ENCODE assay signal across 17 cellular contexts in the genomic region with DNA sequence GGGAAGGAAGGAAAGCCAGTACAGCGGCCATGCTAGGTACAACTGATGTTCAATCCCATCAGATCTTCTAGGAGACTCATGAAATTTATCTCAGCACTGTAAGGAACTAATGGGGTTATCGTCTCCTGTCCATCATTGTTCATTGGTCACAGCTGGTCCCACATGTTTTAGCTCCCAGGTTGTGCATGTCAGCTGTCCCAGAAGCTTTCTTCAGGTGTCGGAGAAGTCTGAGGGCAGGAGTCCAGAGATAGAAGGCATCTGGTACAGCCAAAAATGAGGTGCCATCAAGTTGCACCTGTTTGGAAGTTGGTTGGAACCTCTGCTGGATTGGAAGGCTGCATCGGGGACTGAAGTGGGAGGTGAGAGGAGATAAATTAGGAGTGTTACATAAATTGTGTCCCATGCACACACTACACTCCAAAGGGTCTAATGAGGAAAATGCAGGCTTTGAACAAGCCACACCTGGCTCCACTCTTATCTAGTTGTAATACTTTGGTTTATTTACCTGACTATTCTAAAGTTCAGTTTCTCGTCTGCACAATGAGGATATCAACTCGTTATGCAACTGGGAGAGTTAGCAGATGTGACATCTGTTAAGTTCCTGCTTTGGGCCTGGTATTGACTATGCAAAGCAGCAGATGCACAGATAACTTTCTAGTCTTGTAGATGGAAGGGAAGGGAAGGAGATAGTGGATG.
DNase-seq lines count a peak whose midpoint lies in the region; ATAC-seq and TF ChIP-seq lines count a peak whose summit lies in the region.
"Had no signal": no experiment of that assay in that cellular context is flagged by ENCODE, and none has a peak within 500 bp of the region (broad histone marks: within the 10 kb centered on the region; RNA-seq: fewer than 3 reads in every experiment).

No MANE protein-coding gene starts in this region.

- no peaks in the 10 kb centered on the region for H3K27me3 Mint-ChIP-seq in endodermal cell (ENCODE audit: insufficient read depth)
- H3K27me3 Mint-ChIP-seq in stimulated activated naive B cell treated with anti-CD40 and anti-IgM and Interleukin-4, amounts not matched to agents 10 μg/mL and 1 μg/mL and 100 μg/mL, for 72 hours, result no peaks in the 10 kb centered on the region
- H3K27me3 Mint-ChIP-seq: IgD-negative memory B cell had no signal

- H3K36me3 Mint-ChIP-seq in endodermal cell (ENCODE audit: low read depth), result peaks cover 2% of the 10 kb centered on the region
- H3K36me3 Mint-ChIP-seq in stimulated activated naive B cell treated with anti-CD40 and anti-IgM and Interleukin-4, amounts not matched to agents 10 μg/mL and 1 μg/mL and 100 μg/mL, for 72 hours, result peaks cover 2 to 3% of the 10 kb centered on the region in 2 donors

- H3K4me1 Mint-ChIP-seq in endodermal cell, result peaks cover 22% of the 10 kb centered on the region
- H3K4me1 Mint-ChIP-seq in stimulated activated naive B cell treated with anti-CD40 and anti-IgM and Interleukin-4, amounts not matched to agents 10 μg/mL and 1 μg/mL and 100 μg/mL, for 72 hours, result peaks cover 0 to 6% of the 10 kb centered on the region in 2 donors

- H3K36me3 ChIP-seq in BLaER1 (peaks cover 8% of the 10 kb centered on the region; the same call in 1 of the 2 replicates), endodermal cell (ENCODE audit: control insufficient read depth, insufficient read depth, low read length) (no peaks in the 10 kb centered on the region), mucosa of rectum (ENCODE audit: control insufficient read depth in 2 of 2, insufficient read depth in 2 of 2, low read length in 2 of 2) (no peaks in the 10 kb centered on the region)

- no peak for ATAC-seq in stimulated activated naive B cell treated with anti-CD40 and anti-IgM and Interleukin-4, amounts not matched to agents 10 μg/mL and 1 μg/mL and 100 μg/mL, for 72 hours (replicated peaks)

- H3K4me2 ChIP-seq in BLaER1, result peak overlapping the region; percentile 34; the same call in 1 of the 2 replicates

- DNase-seq in MV-4-11 (lab: John Stamatoyannopoulos, UW) (peak; percentile 15), endodermal cell (peak; percentile 28), islet precursor cell (no peak), HuH-7.5 (ENCODE audit: low spot score) (no peak), T-helper 1 cell (no peak)
- no peak for DNase-seq in stimulated activated naive B cell treated with anti-CD40 and anti-IgM and Interleukin-4, amounts not matched to agents 10 μg/mL and 1 μg/mL and 100 μg/mL, for 72 hours
- DNase-seq: COR-L47, DMS79 treated with DMSO at 0.1 percent for 48 hours, HFFc6, NCI-H1417 treated with DMSO at 0.1 percent for 48 hours, NCI-H2029, NCI-H2171 treated with DMSO at 0.1 percent for 48 hours, OCI-M1 had no signal

- H3K4me3 Mint-ChIP-seq in endodermal cell, result no peak overlapping the region
- H3K4me3 Mint-ChIP-seq in stimulated activated naive B cell treated with anti-CD40 and anti-IgM and Interleukin-4, amounts not matched to agents 10 μg/mL and 1 μg/mL and 100 μg/mL, for 72 hours, result no peak overlapping the region
- H3K4me3 Mint-ChIP-seq: HFFc6, IgD-negative memory B cell had no signal

- H4K20me1 ChIP-seq in BLaER1, result no peaks in the 10 kb centered on the region

- no peaks in the 10 kb centered on the region for H3K9me3 Mint-ChIP-seq in endodermal cell
- no peaks in the 10 kb centered on the region for H3K9me3 Mint-ChIP-seq in stimulated activated naive B cell treated with anti-CD40 and anti-IgM and Interleukin-4, amounts not matched to agents 10 μg/mL and 1 μg/mL and 100 μg/mL, for 72 hours
- H3K9me3 Mint-ChIP-seq: IgD-negative memory B cell had no signal

- H3K27ac ChIP-seq in BLaER1, result no peak overlapping the region
- H3K27ac ChIP-seq in endodermal cell (ENCODE audit: low read depth, low read length), result no peak overlapping the region
- H3K27ac ChIP-seq in mucosa of rectum (ENCODE audit: low read depth in 2 of 2, low read length in 2 of 2), result peak overlapping the region; percentile 72 to 75
- H3K27ac ChIP-seq: RWPE1 had no signal

- H3K4me3 ChIP-seq in BLaER1, result no peak overlapping the region
- no peak overlapping the region for H3K4me3 ChIP-seq in endodermal cell (ENCODE audit: low read length)
- peak overlapping the region in 1 of 2 donors; percentile 32 for H3K4me3 ChIP-seq in mucosa of rectum (ENCODE audit: low read length in 2 of 2)

- H3K9ac ChIP-seq in BLaER1 (no peak overlapping the region), endodermal cell (ENCODE audit: extremely low read depth, low read length, poor library complexity, severe bottlenecking) (no peak overlapping the region), mucosa of rectum (ENCODE audit: low read depth in 1 of 2, low read length in 2 of 2) (no peak overlapping the region)

- TF ChIP-seq CTCF in endodermal cell (conservative IDR thresholded peaks at IDR 0.05), result no peak

- H3K27ac Mint-ChIP-seq in endodermal cell, result no peak overlapping the region
- no peak overlapping the region for H3K27ac Mint-ChIP-seq in stimulated activated naive B cell treated with anti-CD40 and anti-IgM and Interleukin-4, amounts not matched to agents 10 μg/mL and 1 μg/mL and 100 μg/mL, for 72 hours
- H3K27ac Mint-ChIP-seq: HFFc6 had no signal

- H3K4me1 ChIP-seq in BLaER1 (peaks cover 23% of the 10 kb centered on the region), endodermal cell (ENCODE audit: control insufficient read depth, insufficient read depth, low read length) (peaks cover 4% of the 10 kb centered on the region), mucosa of rectum (ENCODE audit: control insufficient read depth in 2 of 2, insufficient read depth in 2 of 2, low read length in 2 of 2) (peaks cover 19 to 37% of the 10 kb centered on the region in 2 donors)

- WGBS in endodermal cell (ENCODE audit: insufficient coverage in 1 of 2, insufficient read length in 1 of 2), 2 experiments, result 89 to 96% methylated on average over 2 to 5 of the region's 6 CpGs

- H3K27me3 ChIP-seq in BLaER1 (no peaks in the 10 kb centered on the region), endodermal cell (ENCODE audit: control insufficient read depth, insufficient read depth, low read length, poor library complexity, severe bottlenecking) (no peaks in the 10 kb centered on the region), mucosa of rectum (ENCODE audit: control insufficient read depth in 2 of 2, insufficient read depth in 2 of 2, low read length in 2 of 2) (no peaks in the 10 kb centered on the region)

- H3K9me3 ChIP-seq in BLaER1 (peaks cover 20% of the 10 kb centered on the region; the same call in 1 of the 2 replicates), endodermal cell (ENCODE audit: control insufficient read depth, low read length) (no peaks in the 10 kb centered on the region), mucosa of rectum (ENCODE audit: control insufficient read depth in 2 of 2, low read length in 2 of 2) (no peaks in the 10 kb centered on the region)

Comparison
In these comparisons a context has a peak if more than half of its experiments do, and no peak if none do; other contexts are left out.
1. H3K27ac ChIP-seq: peak in mucosa of rectum (2 of 2); none in BLaER1 (single experiment) and endodermal cell (single experiment).
2. DNase-seq: peak in MV-4-11 (single experiment) and endodermal cell (single experiment); none in islet precursor cell (single experiment), HuH-7.5 (single experiment), stimulated activated naive B cell treated with anti-CD40 and anti-IgM and Interleukin-4, amounts not matched to agents 10 μg/mL and 1 μg/mL and 100 μg/mL, for 72 hours (single experiment) and T-helper 1 cell (0 of 5).